ENCODE assay signal across 1 cellular context in the genomic region with DNA sequence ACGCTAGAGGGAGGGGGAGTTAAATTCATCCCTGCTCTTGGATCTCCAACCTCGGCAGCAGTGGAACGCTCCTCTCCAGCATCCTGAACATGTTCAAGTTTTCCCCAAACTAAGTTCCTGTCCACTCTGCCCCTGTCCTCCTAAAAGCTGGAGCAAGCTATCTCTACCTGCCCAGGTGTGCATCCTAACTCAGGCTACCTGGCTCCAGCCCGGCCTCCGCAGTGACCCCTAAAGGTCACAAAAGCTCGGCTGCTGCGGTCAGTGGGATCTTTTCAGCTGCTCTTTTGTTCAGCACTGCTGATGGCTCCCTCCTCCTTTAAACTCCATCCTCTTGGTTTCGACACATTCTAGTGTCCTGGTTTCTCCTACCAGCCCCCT.
TF ChIP-seq lines count a peak whose summit lies in the region.

No MANE protein-coding gene starts in this region.

TF ChIP-seq in GM12878, 131 proteins besides CTCF, POLR2A, EP300 and RAD21:
- TF ChIP-seq, protein P1, sequence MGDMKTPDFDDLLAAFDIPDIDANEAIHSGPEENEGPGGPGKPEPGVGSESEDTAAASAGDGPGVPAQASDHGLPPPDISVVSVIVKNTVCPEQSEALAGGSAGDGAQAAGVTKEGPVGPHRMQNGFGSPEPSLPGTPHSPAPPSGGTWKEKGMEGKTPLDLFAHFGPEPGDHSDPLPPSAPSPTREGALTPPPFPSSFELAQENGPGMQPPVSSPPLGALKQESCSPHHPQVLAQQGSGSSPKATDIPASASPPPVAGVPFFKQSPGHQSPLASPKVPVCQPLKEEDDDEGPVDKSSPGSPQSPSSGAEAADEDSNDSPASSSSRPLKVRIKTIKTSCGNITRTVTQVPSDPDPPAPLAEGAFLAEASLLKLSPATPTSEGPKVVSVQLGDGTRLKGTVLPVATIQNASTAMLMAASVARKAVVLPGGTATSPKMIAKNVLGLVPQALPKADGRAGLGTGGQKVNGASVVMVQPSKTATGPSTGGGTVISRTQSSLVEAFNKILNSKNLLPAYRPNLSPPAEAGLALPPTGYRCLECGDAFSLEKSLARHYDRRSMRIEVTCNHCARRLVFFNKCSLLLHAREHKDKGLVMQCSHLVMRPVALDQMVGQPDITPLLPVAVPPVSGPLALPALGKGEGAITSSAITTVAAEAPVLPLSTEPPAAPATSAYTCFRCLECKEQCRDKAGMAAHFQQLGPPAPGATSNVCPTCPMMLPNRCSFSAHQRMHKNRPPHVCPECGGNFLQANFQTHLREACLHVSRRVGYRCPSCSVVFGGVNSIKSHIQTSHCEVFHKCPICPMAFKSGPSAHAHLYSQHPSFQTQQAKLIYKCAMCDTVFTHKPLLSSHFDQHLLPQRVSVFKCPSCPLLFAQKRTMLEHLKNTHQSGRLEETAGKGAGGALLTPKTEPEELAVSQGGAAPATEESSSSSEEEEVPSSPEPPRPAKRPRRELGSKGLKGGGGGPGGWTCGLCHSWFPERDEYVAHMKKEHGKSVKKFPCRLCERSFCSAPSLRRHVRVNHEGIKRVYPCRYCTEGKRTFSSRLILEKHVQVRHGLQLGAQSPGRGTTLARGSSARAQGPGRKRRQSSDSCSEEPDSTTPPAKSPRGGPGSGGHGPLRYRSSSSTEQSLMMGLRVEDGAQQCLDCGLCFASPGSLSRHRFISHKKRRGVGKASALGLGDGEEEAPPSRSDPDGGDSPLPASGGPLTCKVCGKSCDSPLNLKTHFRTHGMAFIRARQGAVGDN (IDR thresholded peaks at IDR 0.05) = no peak
- TF ChIP-seq, protein P2, sequence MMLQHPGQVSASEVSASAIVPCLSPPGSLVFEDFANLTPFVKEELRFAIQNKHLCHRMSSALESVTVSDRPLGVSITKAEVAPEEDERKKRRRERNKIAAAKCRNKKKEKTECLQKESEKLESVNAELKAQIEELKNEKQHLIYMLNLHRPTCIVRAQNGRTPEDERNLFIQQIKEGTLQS (IDR thresholded peaks at IDR 0.05; ENCODE audit: borderline replicate concordance, extremely low read depth, low read depth, low read length) = no peak
- TF ChIP-seq DPF2 (IDR thresholded peaks at IDR 0.05) (no peak), ZNF24 (IDR thresholded peaks at IDR 0.05) (no peak), FOXK2 (IDR thresholded peaks at IDR 0.05) (no peak), NBN (IDR thresholded peaks at IDR 0.05) (no peak), IRF4 (IDR thresholded peaks at IDR 0.05; ENCODE audit: low read depth, low read length) (no peak), SMARCA5 (IDR thresholded peaks at IDR 0.05) (no peak)
- TF ChIP-seq, protein P3, sequence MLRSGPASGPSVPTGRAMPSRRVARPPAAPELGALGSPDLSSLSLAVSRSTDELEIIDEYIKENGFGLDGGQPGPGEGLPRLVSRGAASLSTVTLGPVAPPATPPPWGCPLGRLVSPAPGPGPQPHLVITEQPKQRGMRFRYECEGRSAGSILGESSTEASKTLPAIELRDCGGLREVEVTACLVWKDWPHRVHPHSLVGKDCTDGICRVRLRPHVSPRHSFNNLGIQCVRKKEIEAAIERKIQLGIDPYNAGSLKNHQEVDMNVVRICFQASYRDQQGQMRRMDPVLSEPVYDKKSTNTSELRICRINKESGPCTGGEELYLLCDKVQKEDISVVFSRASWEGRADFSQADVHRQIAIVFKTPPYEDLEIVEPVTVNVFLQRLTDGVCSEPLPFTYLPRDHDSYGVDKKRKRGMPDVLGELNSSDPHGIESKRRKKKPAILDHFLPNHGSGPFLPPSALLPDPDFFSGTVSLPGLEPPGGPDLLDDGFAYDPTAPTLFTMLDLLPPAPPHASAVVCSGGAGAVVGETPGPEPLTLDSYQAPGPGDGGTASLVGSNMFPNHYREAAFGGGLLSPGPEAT (IDR thresholded peaks at IDR 0.05; ENCODE audit: low read depth) = no peak
